ENCODE assay signal across 8 cellular contexts in genomic region chr17:62704381-62704971, GRCh38.
A peak's percentile ranks its signal among the peaks of the same experiment; 100 is the strongest.
DNase-seq lines count a peak whose midpoint lies in the region; TF ChIP-seq lines count a peak whose summit lies in the region.

No MANE protein-coding gene starts in this region.

- peak overlapping the region; percentile 62; the same call in 1 of the 2 replicates for H3K27ac ChIP-seq in HUES6 (ENCODE audit: low read depth, low read length)
- H3K27ac ChIP-seq in right atrium auricular region: peak overlapping the region; percentile 65 to 75

- peaks cover 9% of the 10 kb centered on the region for H3K27me3 ChIP-seq in Caco-2 (replicated peaks; ENCODE audit: control insufficient read depth, insufficient read depth, low read length)
- peaks cover 31% of the 10 kb centered on the region for H3K27me3 ChIP-seq in HUES6 (ENCODE audit: control insufficient read depth, insufficient read depth, low read length)
- no peaks in the 10 kb centered on the region for H3K27me3 ChIP-seq in right atrium auricular region

- DNase-seq in Caco-2 (peak in 1 of 2 experiments; percentile 29), right atrium auricular region (ENCODE audit: low spot score) (peak; percentile 74), renal cortical epithelial cell (ENCODE audit: low read depth) (peak; percentile 68), GM13977 (ENCODE audit: low spot score) (no peak), DMS153 (lab: John Stamatoyannopoulos, UW) (no peak)
- DNase-seq in activated naive CD8-positive, alpha-beta T cell treated with anti-CD3 and anti-CD28 coated beads for 36 hours: no peak
- no peak for DNase-seq in stimulated activated CD4-positive, alpha-beta T cell treated with anti-CD3 and anti-CD28 coated beads, Interleukin-12 subunit alpha, Interleukin-12 subunit beta, amount 100 ng/mL, for 4 hours

- H3K9me3 ChIP-seq in Caco-2: peaks cover 10% of the 10 kb centered on the region
- H3K9me3 ChIP-seq in HUES6 (ENCODE audit: control insufficient read depth, insufficient read depth, low read depth, low read length): peaks cover 10% of the 10 kb centered on the region
- no peaks in the 10 kb centered on the region for H3K9me3 ChIP-seq in right atrium auricular region

- peaks cover 34% of the 10 kb centered on the region for H3K27me3 Mint-ChIP-seq in Caco-2 (ENCODE audit: insufficient read depth, unreplicated experiment)
- H3K27me3 Mint-ChIP-seq in activated naive CD8-positive, alpha-beta T cell treated with anti-CD3 and anti-CD28 coated beads for 36 hours: peaks cover 26% of the 10 kb centered on the region

- BruUV-seq in Caco-2 (replicated peaks; lab: Mats Ljungman, UMichigan): no TSS peak

- no peaks in the 10 kb centered on the region for H3K36me3 Mint-ChIP-seq in Caco-2 (ENCODE audit: insufficient read depth, unreplicated experiment)
- H3K36me3 Mint-ChIP-seq in activated naive CD8-positive, alpha-beta T cell treated with anti-CD3 and anti-CD28 coated beads for 36 hours: no peaks in the 10 kb centered on the region

- TF ChIP-seq CTCF in Caco-2 (IDR thresholded peaks at IDR 0.05; ENCODE audit: insufficient read depth in 1 of 2, low read depth in 1 of 2, low read length in 1 of 2, severe bottlenecking in 1 of 2, unreplicated experiment in 1 of 2): no peak
- no peak for TF ChIP-seq CTCF in right atrium auricular region (IDR thresholded peaks at IDR 0.05)
- no peak for TF ChIP-seq CTCF in GM13977 (IDR thresholded peaks at IDR 0.05; ENCODE audit: extremely low read depth, insufficient read depth, missing control alignments)

- H3K4me3 ChIP-seq in Caco-2 (ENCODE audit: low read depth, low read length) (peak overlapping the region; percentile 33), HUES6 (ENCODE audit: low read depth, low read length) (peak overlapping the region; percentile 61), right atrium auricular region (peak overlapping the region; percentile 47 to 72)

- no peaks in the 10 kb centered on the region for H3K4me1 Mint-ChIP-seq in Caco-2 (ENCODE audit: low read depth, unreplicated experiment)
- peaks cover 13% of the 10 kb centered on the region for H3K4me1 Mint-ChIP-seq in activated naive CD8-positive, alpha-beta T cell treated with anti-CD3 and anti-CD28 coated beads for 36 hours

- POLR2A ChIA-PET in Caco-2 (lab: Charles Lee): no interaction called here

- intact Hi-C loops in Caco-2 (cut with micrococcal nuclease; ENCODE audit: unreplicated experiment): loop anchor here (5.0 kb wide), 1 partner anchor 703 kb away; no protein-coding TSS in a partner anchor

- H3K4me1 ChIP-seq in Caco-2 (peaks cover 14% of the 10 kb centered on the region), HUES6 (ENCODE audit: control insufficient read depth, insufficient read depth, low read length) (peaks cover 30% of the 10 kb centered on the region), right atrium auricular region (peaks cover 0 to 27% of the 10 kb centered on the region in 2 donors)

- CTCF ChIA-PET in Caco-2 (lab: Charles Lee): interaction anchor here (0.6 to 0.7 kb wide), 2 partner anchors 12 to 169 kb away, joined by 3 read pairs; no protein-coding TSS in a partner anchor

- peak overlapping the region; percentile 62 for H3K4me3 Mint-ChIP-seq in Caco-2 (ENCODE audit: unreplicated experiment)
- H3K4me3 Mint-ChIP-seq in activated naive CD8-positive, alpha-beta T cell treated with anti-CD3 and anti-CD28 coated beads for 36 hours: peak overlapping the region; percentile 57

- H3K36me3 ChIP-seq in Caco-2 (ENCODE audit: control insufficient read depth, insufficient read depth, low read length) (no peaks in the 10 kb centered on the region), HUES6 (ENCODE audit: control insufficient read depth, insufficient read depth, low read length) (no peaks in the 10 kb centered on the region), right atrium auricular region (no peaks in the 10 kb centered on the region)

- in situ Hi-C loops in GM13977 (cut with MboI; ENCODE audit: low pct_unique_long_range_greater_than_20kb, low sequenced_read_pairs, unreplicated experiment): loop anchor here (25.0 kb wide), 2 partner anchors 258 to 708 kb away; partner anchors contain the start of gene TANC2

- H3K9me3 Mint-ChIP-seq in Caco-2 (ENCODE audit: unreplicated experiment): no peaks in the 10 kb centered on the region
- H3K9me3 Mint-ChIP-seq in activated naive CD8-positive, alpha-beta T cell treated with anti-CD3 and anti-CD28 coated beads for 36 hours: peaks cover 4% of the 10 kb centered on the region

- H3K27ac Mint-ChIP-seq in Caco-2 (ENCODE audit: unreplicated experiment): no peak overlapping the region
- H3K27ac Mint-ChIP-seq in activated naive CD8-positive, alpha-beta T cell treated with anti-CD3 and anti-CD28 coated beads for 36 hours: no peak overlapping the region

- peak overlapping the region; percentile 59 for H3K9ac ChIP-seq in HUES6 (ENCODE audit: low read length)

Comparison
In these comparisons a context has a peak if more than half of its experiments do, and no peak if none do; other contexts are left out.
1. DNase-seq: peak in right atrium auricular region (single experiment) and renal cortical epithelial cell (single experiment); none in activated naive CD8-positive, alpha-beta T cell treated with anti-CD3 and anti-CD28 coated beads for 36 hours (single experiment), GM13977 (single experiment), stimulated activated CD4-positive, alpha-beta T cell treated with anti-CD3 and anti-CD28 coated beads, Interleukin-12 subunit alpha, Interleukin-12 subunit beta, amount 100 ng/mL, for 4 hours (single experiment) and DMS153 (single experiment).
2. Peak in every context shown above with its lines, with median percentiles within 50 percentile points of each other: H3K4me3 ChIP-seq.